2 cellular contexts compared by ENCODE assay signal in the genomic region with DNA sequence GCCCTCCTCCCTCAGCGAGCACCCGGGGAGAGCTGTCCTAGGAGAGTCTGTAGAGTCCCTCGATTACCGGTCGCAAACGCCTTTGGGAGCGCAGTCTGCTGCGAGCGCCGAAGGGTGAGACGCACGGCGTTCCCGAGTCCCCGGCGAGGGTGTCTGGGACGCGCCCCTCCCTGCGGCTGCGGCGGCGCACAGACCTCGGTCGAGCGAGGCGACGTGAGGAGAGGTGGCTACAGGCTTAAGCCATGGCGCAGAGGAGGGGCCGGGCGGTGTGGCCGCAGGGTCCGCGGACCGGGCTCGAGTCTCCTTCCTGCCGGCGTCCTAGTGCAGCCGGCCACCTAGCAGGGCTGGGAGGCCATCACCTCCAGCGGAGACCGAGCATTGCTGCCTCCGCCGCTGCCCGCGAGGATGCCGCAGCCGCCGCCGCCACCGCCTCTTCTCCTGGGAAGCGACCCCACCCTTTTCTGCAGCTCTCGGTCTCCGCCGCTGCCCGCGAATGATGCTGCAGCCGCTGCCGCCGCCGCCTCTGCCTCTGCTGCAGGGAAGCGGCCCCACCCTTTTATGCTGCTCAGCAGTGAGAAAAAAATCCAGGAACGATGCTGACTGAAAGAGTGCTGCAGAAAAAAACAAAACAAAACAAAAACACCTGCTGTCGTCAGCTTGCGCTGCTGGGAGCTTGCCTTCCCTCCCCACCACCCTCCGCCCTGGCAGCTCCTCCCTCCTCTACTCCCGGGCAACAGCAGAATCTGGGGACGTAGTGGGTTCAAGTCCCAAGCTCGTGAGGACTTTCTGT.
TF ChIP-seq lines count a peak whose summit lies in the region.

Gene MAP6, minus strand, starts transcription at position 531 of the 790 bp plus-strand sequence. CDS start 669 bp downstream, outside the sequence.

TF ChIP-seq in GM23338, 12 proteins besides CTCF, POLR2A, EP300 and RAD21:
- peak; percentile 85 for TF ChIP-seq EZH2 (IDR thresholded peaks at IDR 0.05; ENCODE audit: low read depth, unreplicated experiment)
- no peak for TF ChIP-seq ZNF331 (CRISPR knock-in tag; IDR thresholded peaks at IDR 0.05; ENCODE audit: low read depth)
- no peak for TF ChIP-seq POLR2AphosphoS5 (IDR thresholded peaks at IDR 0.05; ENCODE audit: low read depth)

TF ChIP-seq in SK-N-SH, 30 proteins besides CTCF, POLR2A, EP300 and RAD21:
- peak; percentile 6 for TF ChIP-seq CHD2 (IDR thresholded peaks at IDR 0.05; ENCODE audit: low read length, partially characterized antibody)
- no peak for TF ChIP-seq ELF1 (IDR thresholded peaks at IDR 0.05)
- TF ChIP-seq SMC3 (IDR thresholded peaks at IDR 0.05; ENCODE audit: low read depth, low read length), result 0 out of 2 replicates have a peak, but pooled peaks have one; percentile 19
